In the genomic region with DNA sequence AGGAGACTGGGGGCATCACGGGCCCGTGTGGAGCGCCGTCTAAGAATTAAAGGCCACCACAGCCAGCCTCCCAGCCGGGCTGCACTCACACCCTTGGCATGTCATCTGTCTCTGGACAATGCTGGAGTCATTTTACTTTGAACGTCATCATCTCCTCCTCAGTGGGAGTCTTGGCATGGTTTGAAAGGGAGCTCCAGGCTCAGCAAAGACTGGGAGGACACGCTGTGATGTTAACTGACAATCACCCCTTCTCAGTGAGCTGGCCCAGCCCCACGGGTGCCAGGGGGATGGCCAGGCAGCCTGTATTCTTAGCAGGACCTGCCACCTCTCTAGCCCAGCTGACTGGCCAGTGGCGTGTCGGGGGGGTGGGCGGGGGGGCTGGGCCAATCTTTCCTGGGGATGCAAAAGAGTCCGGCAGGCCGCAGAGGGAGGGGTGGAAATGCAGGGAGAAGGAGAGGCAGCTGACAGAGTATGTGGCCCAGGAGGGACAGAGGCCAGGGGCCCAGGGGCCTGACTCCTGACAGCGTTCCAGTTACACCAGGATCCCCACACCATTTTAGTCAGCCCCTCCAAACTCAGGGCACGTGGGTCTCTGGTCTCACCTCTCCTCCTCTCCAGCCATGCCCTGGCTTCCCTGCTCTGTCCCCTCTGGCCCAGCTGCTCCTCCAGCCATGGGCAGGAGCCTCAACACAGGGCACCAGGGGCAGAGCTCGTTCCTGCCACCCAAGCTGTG, we compare ENCODE assay signal across 11 cellular contexts.
DNase-seq lines count a peak whose midpoint lies in the region; ATAC-seq and TF ChIP-seq lines count a peak whose summit lies in the region.
"Had no signal": no experiment of that assay in that cellular context is flagged by ENCODE, and none has a peak within 500 bp of the region (broad histone marks: within the 10 kb centered on the region; RNA-seq: fewer than 3 reads in every experiment).

No MANE protein-coding gene starts in this region.

- no peaks in the 10 kb centered on the region for H3K9me3 ChIP-seq in mammary epithelial cell (replicated peaks; ENCODE audit: insufficient read depth, low read length)
- H3K9me3 ChIP-seq: BLaER1 treated with 17β-estradiol and CSF1 and Interleukin-3, amounts not matched to agents 10 nM and 100 nM; left lung; upper lobe of right lung had no signal

- H3K4me3 Mint-ChIP-seq in activated CD4-positive, alpha-beta T cell treated with anti-CD3 and anti-CD28 coated beads, Interleukin-2, amount 10 ng/mL, durations not matched to agents 7 days and 5 days = peak overlapping the region; percentile 50
- no peak overlapping the region for H3K4me3 Mint-ChIP-seq in activated CD8-positive, alpha-beta T cell treated with anti-CD3 and anti-CD28 coated beads for 36 hours
- H3K4me3 Mint-ChIP-seq in stimulated activated effector memory CD8-positive, alpha-beta T cell treated with anti-CD3 and anti-CD28 coated beads, Interleukin-12 subunit alpha, Interleukin-12 subunit beta, amount 100 ng/mL, for 72 hours = peak overlapping the region; percentile 38

- H2AFZ ChIP-seq in mammary epithelial cell (ENCODE audit: low read depth, low read length) = no peak overlapping the region

- H3K36me3 Mint-ChIP-seq in activated CD4-positive, alpha-beta T cell treated with anti-CD3 and anti-CD28 coated beads, Interleukin-2, amount 10 ng/mL, durations not matched to agents 7 days and 5 days (ENCODE audit: low read depth) = peaks cover 51% of the 10 kb centered on the region
- H3K36me3 Mint-ChIP-seq in activated CD8-positive, alpha-beta T cell treated with anti-CD3 and anti-CD28 coated beads for 36 hours (ENCODE audit: low read depth) = peaks cover 6% of the 10 kb centered on the region
- H3K36me3 Mint-ChIP-seq in stimulated activated effector memory CD8-positive, alpha-beta T cell treated with anti-CD3 and anti-CD28 coated beads, Interleukin-12 subunit alpha, Interleukin-12 subunit beta, amount 100 ng/mL, for 72 hours = peaks cover 27% of the 10 kb centered on the region

- H3K4me3 ChIP-seq in mammary epithelial cell (replicated peaks in 1 of 3; ENCODE audit: insufficient read depth in 1 of 3, low read depth in 2 of 3, low read length in 3 of 3) = no peak overlapping the region
- H3K4me3 ChIP-seq: BLaER1 treated with 17β-estradiol and CSF1 and Interleukin-3, amounts not matched to agents 10 nM and 100 nM; left lung; upper lobe of right lung had no signal

- 85% methylated on average over 5 of the region's 16 CpGs for WGBS in mammary epithelial cell (ENCODE audit: low coverage, missing lambda C conversion rate)

- H3K27me3 ChIP-seq in mammary epithelial cell (ENCODE audit: insufficient read depth, low read length) = no peaks in the 10 kb centered on the region
- H3K27me3 ChIP-seq: BLaER1 treated with 17β-estradiol and CSF1 and Interleukin-3, amounts not matched to agents 10 nM and 100 nM; left lung; upper lobe of right lung had no signal

- H3K4me1 Mint-ChIP-seq in activated CD4-positive, alpha-beta T cell treated with anti-CD3 and anti-CD28 coated beads, Interleukin-2, amount 10 ng/mL, durations not matched to agents 7 days and 5 days = peaks cover 75% of the 10 kb centered on the region
- H3K4me1 Mint-ChIP-seq in activated CD8-positive, alpha-beta T cell treated with anti-CD3 and anti-CD28 coated beads for 36 hours (ENCODE audit: low read depth) = peaks cover 58% of the 10 kb centered on the region
- peaks cover 59% of the 10 kb centered on the region for H3K4me1 Mint-ChIP-seq in stimulated activated effector memory CD8-positive, alpha-beta T cell treated with anti-CD3 and anti-CD28 coated beads, Interleukin-12 subunit alpha, Interleukin-12 subunit beta, amount 100 ng/mL, for 72 hours

- H3K27ac ChIP-seq in mammary epithelial cell (ENCODE audit: insufficient read depth, low read depth, low read length) = no peak overlapping the region
- H3K27ac ChIP-seq: BLaER1 treated with 17β-estradiol and CSF1 and Interleukin-3, amounts not matched to agents 10 nM and 100 nM; left lung; upper lobe of right lung had no signal

- H3K36me3 ChIP-seq in mammary epithelial cell (ENCODE audit: insufficient read depth, low read length) = no peaks in the 10 kb centered on the region

- in situ Hi-C loops in mammary epithelial cell (cut with MboI; ENCODE audit: low sequenced_read_pairs in 2 of 2) = no loop called here

- TF ChIP-seq CTCF in activated CD8-positive, alpha-beta T cell treated with anti-CD3 and anti-CD28 coated beads for 36 hours (IDR thresholded peaks at IDR 0.05) = no peak
- TF ChIP-seq CTCF in mammary epithelial cell (conservative IDR thresholded peaks at IDR 0.05 in 1 of 2, IDR thresholded peaks at IDR 0.05 in 1 of 2; ENCODE audit: extremely low read depth in 1 of 2, insufficient read depth in 1 of 2, low read depth in 1 of 2, low read length in 2 of 2) = no peak

- no TSS peak for BruUV-seq in mammary epithelial cell (replicated peaks; lab: Mats Ljungman, UMichigan)

- no peak overlapping the region for H3K4me2 ChIP-seq in mammary epithelial cell (ENCODE audit: insufficient read depth, low read depth, low read length)
- H3K4me2 ChIP-seq: BLaER1 treated with 17β-estradiol and CSF1 and Interleukin-3, amounts not matched to agents 10 nM and 100 nM had no signal

- no peak overlapping the region for H3K9ac ChIP-seq in mammary epithelial cell (ENCODE audit: insufficient read depth, low read length)
- H3K9ac ChIP-seq: BLaER1 treated with 17β-estradiol and CSF1 and Interleukin-3, amounts not matched to agents 10 nM and 100 nM had no signal

- no peaks in the 10 kb centered on the region for H3K79me2 ChIP-seq in mammary epithelial cell (ENCODE audit: insufficient read depth, low read length)

- no peaks in the 10 kb centered on the region for H4K20me1 ChIP-seq in mammary epithelial cell (ENCODE audit: insufficient read depth, low read length)

- POLR2A ChIA-PET in activated CD4-positive, alpha-beta T cell treated with anti-CD3 and anti-CD28 coated beads, Interleukin-2, amount 10 ng/mL, durations not matched to agents 7 days and 5 days (lab: Charles Lee) = interaction anchor here (0.7 kb wide), 1 partner anchor 94 kb away, joined by 3 read pairs; no protein-coding TSS in a partner anchor
- POLR2A ChIA-PET in activated CD8-positive, alpha-beta T cell treated with anti-CD3 and anti-CD28 coated beads for 36 hours (lab: Charles Lee) = interaction anchor here (0.6 kb wide), 1 partner anchor 57 kb away, joined by 3 read pairs; no protein-coding TSS in a partner anchor
- POLR2A ChIA-PET in HEK293T (lab: Yijun Ruan, JAX) = no interaction called here

- CTCF ChIA-PET in activated CD4-positive, alpha-beta T cell treated with anti-CD3 and anti-CD28 coated beads, Interleukin-2, amount 10 ng/mL, durations not matched to agents 7 days and 5 days (lab: Charles Lee) = no interaction called here
- CTCF ChIA-PET in activated CD8-positive, alpha-beta T cell treated with anti-CD3 and anti-CD28 coated beads for 36 hours (lab: Charles Lee) = no interaction called here
- CTCF ChIA-PET in mammary epithelial cell (lab: Charles Lee; ENCODE audit: low non-redundant PET) = no interaction called here
- CTCF ChIA-PET in HEK293T (lab: Yijun Ruan, JAX) = no interaction called here

- H3K27ac Mint-ChIP-seq in activated CD4-positive, alpha-beta T cell treated with anti-CD3 and anti-CD28 coated beads, Interleukin-2, amount 10 ng/mL, durations not matched to agents 7 days and 5 days = peak overlapping the region; percentile 88
- H3K27ac Mint-ChIP-seq in activated CD8-positive, alpha-beta T cell treated with anti-CD3 and anti-CD28 coated beads for 36 hours = peak overlapping the region; percentile 50
- H3K27ac Mint-ChIP-seq in stimulated activated effector memory CD8-positive, alpha-beta T cell treated with anti-CD3 and anti-CD28 coated beads, Interleukin-12 subunit alpha, Interleukin-12 subunit beta, amount 100 ng/mL, for 72 hours = peak overlapping the region; percentile 74

- intact Hi-C loops in activated CD8-positive, alpha-beta T cell treated with anti-CD3 and anti-CD28 coated beads for 36 hours (cut with micrococcal nuclease) = no loop called here
- intact Hi-C loops in mammary epithelial cell (cut with micrococcal nuclease) = no loop called here

- H3K9me3 Mint-ChIP-seq in activated CD4-positive, alpha-beta T cell treated with anti-CD3 and anti-CD28 coated beads, Interleukin-2, amount 10 ng/mL, durations not matched to agents 7 days and 5 days = no peaks in the 10 kb centered on the region
- no peaks in the 10 kb centered on the region for H3K9me3 Mint-ChIP-seq in activated CD8-positive, alpha-beta T cell treated with anti-CD3 and anti-CD28 coated beads for 36 hours
- no peaks in the 10 kb centered on the region for H3K9me3 Mint-ChIP-seq in stimulated activated effector memory CD8-positive, alpha-beta T cell treated with anti-CD3 and anti-CD28 coated beads, Interleukin-12 subunit alpha, Interleukin-12 subunit beta, amount 100 ng/mL, for 72 hours

- H3K4me1 ChIP-seq in mammary epithelial cell (ENCODE audit: insufficient read depth, low read length) = peaks cover 11% of the 10 kb centered on the region
- H3K4me1 ChIP-seq: BLaER1 treated with 17β-estradiol and CSF1 and Interleukin-3, amounts not matched to agents 10 nM and 100 nM; left lung; upper lobe of right lung had no signal

- no peak for DNase-seq in activated CD4-positive, alpha-beta T cell treated with anti-CD3 and anti-CD28 coated beads, Interleukin-2, amount 10 ng/mL, durations not matched to agents 7 days and 5 days
- no peak for DNase-seq in activated CD4-positive, alpha-beta T cell treated with anti-CD3 and anti-CD28 coated beads for 1 hour
- DNase-seq in activated CD8-positive, alpha-beta T cell treated with anti-CD3 and anti-CD28 coated beads for 36 hours = no peak
- DNase-seq in fibroblast of peridontal ligament (ENCODE audit: extremely low read depth) = peak; percentile 68
- peak in 1 of 2 donors; percentile 43 for DNase-seq in stimulated activated effector memory CD8-positive, alpha-beta T cell treated with anti-CD3 and anti-CD28 coated beads, Interleukin-12 subunit alpha, Interleukin-12 subunit beta, amount 100 ng/mL, for 72 hours (ENCODE audit: low spot score in 2 of 2)
- DNase-seq in mammary epithelial cell = no peak
- DNase-seq in HEK293T (ENCODE audit: extremely low spot score) = no peak

- dilution Hi-C loops in mammary epithelial cell (cut with HindIII; ENCODE audit: low sequenced_read_pairs) = no loop called here

- ATAC-seq in activated CD8-positive, alpha-beta T cell treated with anti-CD3 and anti-CD28 coated beads for 36 hours = no peak
- no peak for ATAC-seq in stimulated activated effector memory CD8-positive, alpha-beta T cell treated with anti-CD3 and anti-CD28 coated beads, Interleukin-12 subunit alpha, Interleukin-12 subunit beta, amount 100 ng/mL, for 72 hours
- ATAC-seq in HG02885 (IDR thresholded peaks at IDR 0.05; ENCODE audit: poor library complexity, unreplicated experiment) = no peak
- ATAC-seq: left lung had no signal

- no peaks in the 10 kb centered on the region for H3K27me3 Mint-ChIP-seq in activated CD4-positive, alpha-beta T cell treated with anti-CD3 and anti-CD28 coated beads, Interleukin-2, amount 10 ng/mL, durations not matched to agents 7 days and 5 days
- H3K27me3 Mint-ChIP-seq in activated CD8-positive, alpha-beta T cell treated with anti-CD3 and anti-CD28 coated beads for 36 hours = no peaks in the 10 kb centered on the region

TF ChIP-seq in HEK293T, 16 proteins besides CTCF, POLR2A, EP300 and RAD21 (continues in another document):
- TF ChIP-seq NFRKB (IDR thresholded peaks at IDR 0.05) = no peak
- no peak for TF ChIP-seq L3MBTL2 (conservative IDR thresholded peaks at IDR 0.05)
- no peak for TF ChIP-seq ARNT (IDR thresholded peaks at IDR 0.05)
